ENCODE assay signal across 18 cellular contexts in genomic region chr14:40574780-40575179, GRCh38.
"Had no signal": no experiment of that assay in that cellular context is flagged by ENCODE, and none has a peak within 500 bp of the region (broad histone marks: within the 10 kb centered on the region; RNA-seq: fewer than 3 reads in every experiment).

No MANE protein-coding gene starts in this region.

- H3K27ac Mint-ChIP-seq: naive thymus-derived CD4-positive, alpha-beta T cell had no signal

- DNase-seq: colonic mucosa; dermis blood vessel endothelial cell; esophagus squamous epithelium; foreskin fibroblast; head of caudate nucleus; kidney glomerular epithelial cell; naive thymus-derived CD4-positive, alpha-beta T cell; nucleus accumbens; ovary; small intestine; stimulated activated CD4-positive, alpha-beta T cell treated with anti-CD3 and anti-CD28 coated beads, Interleukin-12 subunit alpha, Interleukin-12 subunit beta, amount 100 ng/mL, for 4 hours; stimulated activated naive CD4-positive, alpha-beta T cell; stomach; substantia nigra; transverse colon had no signal

- H3K27ac ChIP-seq: colonic mucosa, esophagus squamous epithelium, hepatocyte, ovary, right atrium auricular region, stomach, thoracic aorta, transverse colon had no signal

- H3K4me1 Mint-ChIP-seq: naive thymus-derived CD4-positive, alpha-beta T cell had no signal

- H3K79me2 ChIP-seq: hepatocyte had no signal

- H3K4me1 ChIP-seq: colonic mucosa, esophagus squamous epithelium, right atrium auricular region, stomach, transverse colon had no signal

- ATAC-seq: naive thymus-derived CD4-positive, alpha-beta T cell had no signal

- H3K36me3 Mint-ChIP-seq: naive thymus-derived CD4-positive, alpha-beta T cell had no signal

- H3K4me3 Mint-ChIP-seq: naive thymus-derived CD4-positive, alpha-beta T cell had no signal

- H3K36me3 ChIP-seq: colonic mucosa, esophagus squamous epithelium, ovary, right atrium auricular region, stomach, thoracic aorta, transverse colon had no signal

- H3K4me2 ChIP-seq: hepatocyte had no signal

- H3K27me3 ChIP-seq: colonic mucosa, esophagus squamous epithelium, hepatocyte, ovary, right atrium auricular region, stomach, transverse colon had no signal

- H3K9me3 ChIP-seq: esophagus squamous epithelium, ovary, right atrium auricular region, stomach, thoracic aorta, transverse colon had no signal

- H3K4me3 ChIP-seq: colonic mucosa, esophagus squamous epithelium, hepatocyte, ovary, right atrium auricular region, stomach, thoracic aorta, transverse colon had no signal

- H2AFZ ChIP-seq: hepatocyte had no signal
